Comparison of ENCODE assay signal across 8 cellular contexts in the genomic region with DNA sequence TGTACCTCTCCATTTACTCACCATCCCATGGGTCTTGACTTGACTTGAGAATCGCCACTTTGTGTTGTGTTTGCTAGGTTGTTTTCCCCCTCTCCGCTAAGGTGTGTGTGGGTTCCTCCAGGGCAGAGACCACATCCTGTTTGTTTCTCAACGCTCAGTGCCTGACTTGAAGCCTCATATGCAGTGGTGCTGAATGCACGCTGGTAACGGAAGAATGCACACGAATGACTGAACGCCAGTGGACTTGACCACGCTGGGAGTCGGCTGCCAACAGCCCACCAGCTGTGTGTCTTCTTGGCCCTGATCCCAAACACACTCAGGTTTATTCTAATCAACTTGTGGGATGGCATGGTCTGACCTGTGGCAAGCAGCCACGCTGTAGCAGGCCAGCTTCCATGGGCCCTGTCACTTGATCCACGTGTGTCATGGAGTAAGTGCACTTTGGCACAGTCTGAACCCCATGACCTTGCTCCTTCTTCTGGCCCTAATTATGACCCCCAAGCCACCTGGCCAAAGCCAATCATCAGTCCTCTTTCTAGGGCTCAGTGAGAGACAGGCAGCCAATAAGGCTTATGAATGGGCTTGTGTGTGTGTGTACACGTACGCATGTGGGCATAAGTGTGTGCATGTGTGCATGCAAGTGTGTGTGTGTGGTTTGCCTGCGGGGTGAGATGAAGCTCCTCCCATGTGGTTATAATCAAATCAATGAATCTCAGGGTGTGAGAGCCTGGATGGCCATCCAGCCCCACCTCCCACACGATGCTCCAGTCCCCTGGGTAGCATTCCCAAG. TPM values are rescaled to one million over a fixed set of nuclear protein-coding genes. Genes with fewer than 3 reads are reported as not detected.
A peak's percentile ranks its signal among the peaks of the same experiment; 100 is the strongest.
DNase-seq lines count a peak whose midpoint lies in the region; ATAC-seq and TF ChIP-seq lines count a peak whose summit lies in the region.

No MANE protein-coding gene starts in this region.

- no peak for TF ChIP-seq POLR2A in erythroblast (IDR thresholded peaks at IDR 0.05; ENCODE audit: low read length)

- peak; percentile 52 for ATAC-seq in GM18499 (IDR thresholded peaks at IDR 0.05; ENCODE audit: insufficient read depth, unreplicated experiment)

- DNase-seq in H4 (ENCODE audit: low spot score), result peak; percentile 94
- DNase-seq in NCI-H345 (lab: John Stamatoyannopoulos, UW), result peak; percentile 65
- peak; percentile 68 for DNase-seq in activated naive CD4-positive, alpha-beta T cell treated with Interleukin-2 at 50 U/mL for 16 hours
- peak; percentile 97 for DNase-seq in renal cortical epithelial cell (ENCODE audit: low read depth)
- no peak for DNase-seq in erythroblast (lab: John Stamatoyannopoulos, UW)
- no peak for DNase-seq in NCI-H187 treated with DMSO at 0.1 percent for 48 hours (lab: John Stamatoyannopoulos, UW)
- no peak for DNase-seq in cerebellum (ENCODE audit: low spot score)

RNA-seq across cellular contexts. Expression of a gene that starts 6.3 kb away (rescaled TPM):
- 2.4 and 3.1 TPM in 2 replicates for total RNA-seq in H4 (2014; rRNA removed; shearing (Covaris generic))
- total RNA-seq in renal cortical epithelial cell (4.6 and 18.4 TPM in 2 replicates), cerebellum (12.3 TPM)

Comparison
In these comparisons a context has a peak if more than half of its experiments do, and no peak if none do; other contexts are left out.
1. DNase-seq: peak in H4 (single experiment), NCI-H345 (single experiment), activated naive CD4-positive, alpha-beta T cell treated with Interleukin-2 at 50 U/mL for 16 hours (single experiment) and renal cortical epithelial cell (single experiment); none in erythroblast (0 of 2), NCI-H187 treated with DMSO at 0.1 percent for 48 hours (single experiment) and cerebellum (single experiment).